ENCODE assay signal across 8 cellular contexts in genomic region chr1:93846929-93847810, GRCh38. TPM values are rescaled to one million over a fixed set of nuclear protein-coding genes. Genes with fewer than 3 reads are reported as not detected.
DNase-seq lines count a peak whose midpoint lies in the region; ATAC-seq lines count a peak whose summit lies in the region.

No MANE protein-coding gene starts in this region.

- H3K9ac ChIP-seq in BLaER1, result peak overlapping the region; percentile 93

- no peaks in the 10 kb centered on the region for H3K27me3 ChIP-seq in BLaER1

- H3K36me3 Mint-ChIP-seq in activated CD4-positive, alpha-beta T cell treated with anti-CD3 and anti-CD28 coated beads, Interleukin-2, amount 10 ng/mL, durations not matched to agents 24 days and 14 days (ENCODE audit: low read depth), result no peaks in the 10 kb centered on the region

- peak overlapping the region; percentile 98 for H3K4me3 Mint-ChIP-seq in activated CD4-positive, alpha-beta T cell treated with anti-CD3 and anti-CD28 coated beads, Interleukin-2, amount 10 ng/mL, durations not matched to agents 24 days and 14 days

- H3K9me3 Mint-ChIP-seq in activated CD4-positive, alpha-beta T cell treated with anti-CD3 and anti-CD28 coated beads, Interleukin-2, amount 10 ng/mL, durations not matched to agents 24 days and 14 days, result no peaks in the 10 kb centered on the region

- H3K4me2 ChIP-seq in BLaER1, result peak overlapping the region; percentile 90

- H4K20me1 ChIP-seq in BLaER1, result no peaks in the 10 kb centered on the region

- peak overlapping the region; percentile 95 for H3K27ac ChIP-seq in BLaER1

- peaks cover 26% of the 10 kb centered on the region for H3K4me1 Mint-ChIP-seq in activated CD4-positive, alpha-beta T cell treated with anti-CD3 and anti-CD28 coated beads, Interleukin-2, amount 10 ng/mL, durations not matched to agents 24 days and 14 days

- peaks cover 10% of the 10 kb centered on the region for H3K9me3 ChIP-seq in BLaER1

- peak; percentile 66 for ATAC-seq in GM19328 (IDR thresholded peaks at IDR 0.05; ENCODE audit: unreplicated experiment)
- ATAC-seq in HG03460 (IDR thresholded peaks at IDR 0.05; ENCODE audit: unreplicated experiment), result peak; percentile 65
- ATAC-seq in left lobe of liver, result peak; percentile 74

- peaks cover 7% of the 10 kb centered on the region for H3K27me3 Mint-ChIP-seq in activated CD4-positive, alpha-beta T cell treated with anti-CD3 and anti-CD28 coated beads, Interleukin-2, amount 10 ng/mL, durations not matched to agents 24 days and 14 days

- peak overlapping the region; percentile 83 for H3K4me3 ChIP-seq in BLaER1

- H3K4me1 ChIP-seq in BLaER1, result peaks cover 48% of the 10 kb centered on the region

- no peaks in the 10 kb centered on the region for H3K36me3 ChIP-seq in BLaER1

- peak; percentile 71 to 80 for DNase-seq in NCI-H524 (lab: John Stamatoyannopoulos, UW)
- DNase-seq in activated CD4-positive, alpha-beta T cell treated with anti-CD3 and anti-CD28 coated beads, Interleukin-2, amount 10 ng/mL, durations not matched to agents 24 days and 14 days, result peak; percentile 97
- DNase-seq in cortex of kidney (lab: John Stamatoyannopoulos, UW), result peak; percentile 29
- DNase-seq in left lobe of liver (ENCODE audit: low spot score), result peak; percentile 91
- DNase-seq in stimulated activated CD4-positive, alpha-beta T cell treated with anti-CD3 and anti-CD28 coated beads, Interleukin-2, amount 100 ng/mL, for 24 hours, result peak; percentile 86 to 89

- intact Hi-C loops in activated CD4-positive, alpha-beta T cell treated with anti-CD3 and anti-CD28 coated beads, Interleukin-2, amount 10 ng/mL, durations not matched to agents 24 days and 14 days (cut with micrococcal nuclease), result loop anchor here (1.0 to 10.0 kb wide), 6 partner anchors 27 to 872 kb away; partner anchors contain the start of genes DNTTIP2, DR1, GCLM and MTF2

- H3K27ac Mint-ChIP-seq in activated CD4-positive, alpha-beta T cell treated with anti-CD3 and anti-CD28 coated beads, Interleukin-2, amount 10 ng/mL, durations not matched to agents 24 days and 14 days, result peak overlapping the region; percentile 95

RNA-seq across cellular contexts. Expression of gene DNTTIP2, which starts 31.8 kb away (rescaled TPM):
- total RNA-seq in activated CD4-positive, alpha-beta T cell treated with anti-CD3 and anti-CD28 coated beads, Interleukin-2, amount 10 ng/mL, durations not matched to agents 24 days and 14 days, result 85.4 and 89.9 TPM in 2 replicates
- 11.8 TPM for total RNA-seq in left lobe of liver

Comparison
In these comparisons a context has a peak if more than half of its experiments do, and no peak if none do; other contexts are left out.
1. Peak in every context shown above with its lines: DNase-seq, ATAC-seq, H3K4me3 ChIP-seq and H3K27ac ChIP-seq.
2. DNase-seq: peak in every context shown above with its lines; median percentile 97 in activated CD4-positive, alpha-beta T cell treated with anti-CD3 and anti-CD28 coated beads, Interleukin-2, amount 10 ng/mL, durations not matched to agents 24 days and 14 days; 91 in left lobe of liver; 88 in stimulated activated CD4-positive, alpha-beta T cell treated with anti-CD3 and anti-CD28 coated beads, Interleukin-2, amount 100 ng/mL, for 24 hours; 76 in NCI-H524; 29 in cortex of kidney.